1 cellular context compared by ENCODE assay signal in genomic region chr1:53082826-53083225, GRCh38.
TF ChIP-seq lines count a peak whose summit lies in the region.

No MANE protein-coding gene starts in this region.

TF ChIP-seq in K562, 482 proteins besides CTCF, POLR2A, EP300 and RAD21:
- TF ChIP-seq KDM1A (IDR thresholded peaks at IDR 0.05) (peak in 1 of 2 experiments; percentile 88; a peak in 1 of 4 replicates), ELF2 (CRISPR knock-in tag; IDR thresholded peaks at IDR 0.05) (no peak)
